Comparison of ENCODE assay signal across 10 cellular contexts in genomic region chr1:206717237-206717989, GRCh38. TPM values are rescaled to one million over a fixed set of nuclear protein-coding genes. Genes with fewer than 3 reads are reported as not detected.
A peak's percentile ranks its signal among the peaks of the same experiment; 100 is the strongest.
DNase-seq lines count a peak whose midpoint lies in the region; ATAC-seq and TF ChIP-seq lines count a peak whose summit lies in the region.
"Had no signal": no experiment of that assay in that cellular context is flagged by ENCODE, and none has a peak within 500 bp of the region (broad histone marks: within the 10 kb centered on the region; RNA-seq: fewer than 3 reads in every experiment).

No MANE protein-coding gene starts in this region.

- no peak overlapping the region for H3K4me3 ChIP-seq in smooth muscle cell

- peaks cover 6% of the 10 kb centered on the region for H3K4me1 ChIP-seq in smooth muscle cell (ENCODE audit: low read depth)

- H3K9me3 ChIP-seq in smooth muscle cell (replicated peaks; ENCODE audit: low read depth), result no peaks in the 10 kb centered on the region

- peak overlapping the region; percentile 15 for H3K4me3 Mint-ChIP-seq in activated CD8-positive, alpha-beta T cell treated with anti-CD3 and anti-CD28 coated beads for 36 hours
- no peak overlapping the region for H3K4me3 Mint-ChIP-seq in mesothelial cell of epicardium

- intact Hi-C loops in activated CD8-positive, alpha-beta T cell treated with anti-CD3 and anti-CD28 coated beads for 36 hours (cut with micrococcal nuclease), result no loop called here
- intact Hi-C loops in posterior cingulate gyrus (cut with DNase I), result no loop called here

- no peaks in the 10 kb centered on the region for H3F3A ChIP-seq in smooth muscle cell (ENCODE audit: low read depth)

- CTCF ChIA-PET in activated CD8-positive, alpha-beta T cell treated with anti-CD3 and anti-CD28 coated beads for 36 hours (lab: Charles Lee), result interaction anchor here (0.6 to 10.4 kb wide), 11 partner anchors 9 to 216 kb away, joined by 3 to 109 read pairs (median 8); no protein-coding TSS in a partner anchor

- peak; percentile 41 for DNase-seq in stimulated activated CD4-positive, alpha-beta T cell treated with anti-CD3 and anti-CD28 coated beads, Interleukin-15, amount 100 ng/mL, for 24 hours
- DNase-seq in stimulated activated CD4-positive, alpha-beta T cell treated with anti-CD3 and anti-CD28 coated beads, Interleukin-1b, Interleukin-23, amount 100 ng/mL, for 48 hours, result no peak
- DNase-seq in activated CD8-positive, alpha-beta T cell treated with anti-CD3 and anti-CD28 coated beads for 36 hours, result peak; percentile 43
- DNase-seq in smooth muscle cell (lab: John Stamatoyannopoulos, UW; ENCODE audit: unreplicated experiment), result no peak
- DNase-seq in mesothelial cell of epicardium (ENCODE audit: low spot score in 2 of 2, unreplicated experiment in 2 of 2), result no peak
- no peak for DNase-seq in posterior cingulate gyrus
- DNase-seq in DMS153 treated with DMSO at 0.1 percent for 48 hours (lab: John Stamatoyannopoulos, UW; ENCODE audit: unreplicated experiment), result no peak

- peak overlapping the region; percentile 79 for H3K27ac Mint-ChIP-seq in activated CD8-positive, alpha-beta T cell treated with anti-CD3 and anti-CD28 coated beads for 36 hours
- H3K27ac Mint-ChIP-seq in mesothelial cell of epicardium, result no peak overlapping the region

- no peaks in the 10 kb centered on the region for H3K36me3 Mint-ChIP-seq in activated CD8-positive, alpha-beta T cell treated with anti-CD3 and anti-CD28 coated beads for 36 hours (ENCODE audit: low read depth)
- no peaks in the 10 kb centered on the region for H3K36me3 Mint-ChIP-seq in mesothelial cell of epicardium

- peaks cover 100% of the 10 kb centered on the region for H4K20me1 ChIP-seq in smooth muscle cell (ENCODE audit: low read depth)

- H3K27me3 Mint-ChIP-seq in activated CD8-positive, alpha-beta T cell treated with anti-CD3 and anti-CD28 coated beads for 36 hours, result no peaks in the 10 kb centered on the region
- no peaks in the 10 kb centered on the region for H3K27me3 Mint-ChIP-seq in mesothelial cell of epicardium (ENCODE audit: low read depth)

- peak; percentile 60 for ATAC-seq in HG03139 (IDR thresholded peaks at IDR 0.05; ENCODE audit: unreplicated experiment)
- peak; percentile 61 for ATAC-seq in activated CD8-positive, alpha-beta T cell treated with anti-CD3 and anti-CD28 coated beads for 36 hours

- no peaks in the 10 kb centered on the region for H3K9me3 Mint-ChIP-seq in activated CD8-positive, alpha-beta T cell treated with anti-CD3 and anti-CD28 coated beads for 36 hours
- no peaks in the 10 kb centered on the region for H3K9me3 Mint-ChIP-seq in mesothelial cell of epicardium

- H3K27me3 ChIP-seq in smooth muscle cell (ENCODE audit: low read depth), result no peaks in the 10 kb centered on the region

- POLR2A ChIA-PET in activated CD8-positive, alpha-beta T cell treated with anti-CD3 and anti-CD28 coated beads for 36 hours (lab: Charles Lee), result interaction anchor here (1.0 to 1.2 kb wide), 3 partner anchors 20 to 205 kb away, joined by 3 to 4 read pairs (median 3); no protein-coding TSS in a partner anchor

- no peak overlapping the region for H2AFZ ChIP-seq in smooth muscle cell (ENCODE audit: low read depth)

- no peak for TF ChIP-seq CTCF in activated CD8-positive, alpha-beta T cell treated with anti-CD3 and anti-CD28 coated beads for 36 hours (IDR thresholded peaks at IDR 0.05)
- TF ChIP-seq CTCF in smooth muscle cell (IDR thresholded peaks at IDR 0.05; ENCODE audit: borderline replicate concordance, insufficient read depth, poor library complexity, severe bottlenecking) (no peak), mesothelial cell of epicardium (IDR thresholded peaks at IDR 0.05; ENCODE audit: unreplicated experiment) (no peak)

- H3K9ac ChIP-seq in smooth muscle cell (ENCODE audit: low read depth), result no peak overlapping the region

- no peaks in the 10 kb centered on the region for H3K36me3 ChIP-seq in smooth muscle cell (ENCODE audit: low read depth)

- WGBS in smooth muscle cell (ENCODE audit: low lambda C conversion rate), result 81% methylated on average over 5 of the region's 5 CpGs

- peak overlapping the region; percentile 15 for H3K4me2 ChIP-seq in smooth muscle cell

- no peak overlapping the region for H3K27ac ChIP-seq in smooth muscle cell (ENCODE audit: low read depth)

- peaks cover 79% of the 10 kb centered on the region for H3K4me1 Mint-ChIP-seq in activated CD8-positive, alpha-beta T cell treated with anti-CD3 and anti-CD28 coated beads for 36 hours (ENCODE audit: low read depth)
- H3K4me1 Mint-ChIP-seq in mesothelial cell of epicardium, result peaks cover 20% of the 10 kb centered on the region

- H3K79me2 ChIP-seq in smooth muscle cell (ENCODE audit: low read depth), result peaks cover 100% of the 10 kb centered on the region

RNA-seq across cellular contexts. Expression of gene MAPKAPK2, which starts 32.7 kb away (rescaled TPM):
- total RNA-seq in activated CD8-positive, alpha-beta T cell treated with anti-CD3 and anti-CD28 coated beads for 36 hours, result 10 to 100 TPM; 50.4 to 51.4 TPM
- total RNA-seq in smooth muscle cell (36.0 and 40.9 TPM in 2 replicates), mesothelial cell of epicardium (59.0 to 60.2 TPM (median 59.1 TPM) in 3 replicates)
- polyA plus RNA-seq in smooth muscle cell, result 14.3 and 16.9 TPM in 2 replicates

RNA-seq across cellular contexts. Expression of gene IL19, which starts 53.2 kb away (rescaled TPM):
- not detected for total RNA-seq in activated CD8-positive, alpha-beta T cell treated with anti-CD3 and anti-CD28 coated beads for 36 hours
- total RNA-seq in smooth muscle cell, result not detected in 2 replicates
- polyA plus RNA-seq in smooth muscle cell, result 0.35 and 0.52 TPM in 2 replicates
- total RNA-seq in mesothelial cell of epicardium, result not detected in 3 replicates
- total RNA-seq: kidney epithelial cell, temporal lobe had no signal

RNA-seq across cellular contexts. Expression of gene IL10, which starts 54.9 kb away (rescaled TPM):
- total RNA-seq in activated CD8-positive, alpha-beta T cell treated with anti-CD3 and anti-CD28 coated beads for 36 hours, result under 1 TPM in 1 of 2 experiments, not detected in 1; 0.32 TPM
- total RNA-seq in smooth muscle cell, result 0.36 and 2.2 TPM in 2 replicates
- polyA plus RNA-seq in smooth muscle cell, result 1.2 and 2.8 TPM in 2 replicates
- total RNA-seq in mesothelial cell of epicardium, result not detected in 3 replicates
- total RNA-seq: kidney epithelial cell, temporal lobe had no signal

Comparison
In these comparisons a context has a peak if more than half of its experiments do, and no peak if none do; other contexts are left out.
1. DNase-seq: peak in stimulated activated CD4-positive, alpha-beta T cell treated with anti-CD3 and anti-CD28 coated beads, Interleukin-15, amount 100 ng/mL, for 24 hours (single experiment) and activated CD8-positive, alpha-beta T cell treated with anti-CD3 and anti-CD28 coated beads for 36 hours (single experiment); none in stimulated activated CD4-positive, alpha-beta T cell treated with anti-CD3 and anti-CD28 coated beads, Interleukin-1b, Interleukin-23, amount 100 ng/mL, for 48 hours (single experiment), smooth muscle cell (single experiment), mesothelial cell of epicardium (0 of 2), posterior cingulate gyrus (0 of 10) and DMS153 treated with DMSO at 0.1 percent for 48 hours (single experiment).